ENCODE assay signal across 20 cellular contexts in the genomic region with DNA sequence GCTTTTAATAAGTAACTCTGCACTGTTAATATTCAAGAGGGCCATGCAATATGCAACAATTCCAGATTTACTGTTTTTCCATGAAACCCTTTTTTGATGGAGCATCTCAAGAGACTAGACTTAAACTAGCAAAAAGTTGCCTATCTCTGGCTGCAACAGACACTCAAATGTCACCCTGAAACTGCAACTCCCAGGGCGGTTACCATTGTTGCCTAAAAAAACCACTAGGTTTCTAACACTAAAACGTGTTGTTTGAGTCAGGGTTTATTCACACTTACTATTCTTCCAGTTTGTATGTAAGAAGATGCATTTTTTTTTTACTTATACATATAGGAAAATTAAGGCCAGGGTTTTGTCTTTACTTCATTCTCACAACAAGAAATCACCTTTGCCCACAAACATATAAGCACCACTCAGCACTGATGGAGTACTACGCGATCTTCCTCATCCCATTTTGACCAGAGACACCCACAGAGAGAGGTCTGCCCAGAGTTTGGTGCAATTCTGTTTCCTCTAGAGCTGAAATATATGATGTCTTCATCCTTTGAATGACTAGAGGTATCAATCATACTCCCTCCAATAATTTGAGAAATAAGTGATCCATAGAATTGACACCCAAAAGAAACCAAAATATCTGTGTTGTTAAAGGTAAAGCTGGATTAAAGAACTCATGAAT.
"Had no signal": no experiment of that assay in that cellular context is flagged by ENCODE, and none has a peak within 500 bp of the region (broad histone marks: within the 10 kb centered on the region; RNA-seq: fewer than 3 reads in every experiment).

No MANE protein-coding gene starts in this region.

- ATAC-seq: esophagus mucosa; heart left ventricle; left lobe of liver; naive thymus-derived CD8-positive, alpha-beta T cell had no signal

- H3K9me3 ChIP-seq: neutrophil, right atrium auricular region, stomach, thoracic aorta, transverse colon had no signal

- H3K36me3 ChIP-seq: heart left ventricle, neutrophil, right atrium auricular region, sigmoid colon, stomach, thoracic aorta, transverse colon had no signal

- DNase-seq: cortex of kidney; dorsolateral prefrontal cortex; effector CD8-positive, alpha-beta T cell; heart left ventricle; hippocampal formation; mammary epithelial cell; naive thymus-derived CD8-positive, alpha-beta T cell; sigmoid colon; stimulated activated CD4-positive, alpha-beta T cell treated with anti-CD3 and anti-CD28 coated beads, Interleukin-2, amount 100 ng/mL, for 24 hours; stimulated activated CD4-positive, alpha-beta T cell treated with anti-CD3 and anti-CD28 coated beads, Interleukin-4, amount 100 ng/mL, for 4 hours; stimulated activated naive CD4-positive, alpha-beta T cell; stomach; substantia nigra; transverse colon had no signal

- H3K27ac ChIP-seq: dorsolateral prefrontal cortex, heart left ventricle, neutrophil, right atrium auricular region, sigmoid colon, skin epidermis, stomach, thoracic aorta, transverse colon had no signal

- H3K27me3 ChIP-seq: dorsolateral prefrontal cortex, heart left ventricle, neutrophil, right atrium auricular region, sigmoid colon, stomach, transverse colon had no signal

- H3K4me3 ChIP-seq: dorsolateral prefrontal cortex, heart left ventricle, right atrium auricular region, sigmoid colon, skin epidermis, stomach, thoracic aorta, transverse colon had no signal

- H3K4me1 ChIP-seq: heart left ventricle, right atrium auricular region, sigmoid colon, stomach, transverse colon had no signal
